In the genomic region with DNA sequence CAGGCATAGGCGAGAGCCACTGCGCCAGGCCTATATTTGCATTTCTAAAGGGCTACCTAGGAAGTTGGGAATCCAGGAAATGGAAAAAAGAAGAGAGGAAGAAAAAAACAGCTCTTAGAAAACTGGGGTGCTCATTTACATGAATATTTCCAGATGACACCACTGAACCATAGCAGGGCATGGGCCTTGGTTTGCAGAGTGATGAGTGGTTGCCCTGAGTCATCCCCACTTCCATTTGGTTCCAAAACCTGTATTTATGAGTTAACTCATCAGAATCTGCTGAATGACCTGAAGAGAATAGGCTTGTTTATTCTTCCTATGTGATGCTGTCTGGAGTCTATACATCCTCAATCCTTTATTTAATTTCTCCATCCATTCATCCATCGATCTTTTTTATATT, we compare ENCODE assay signal across 19 cellular contexts. TPM values are rescaled to one million over a fixed set of nuclear protein-coding genes. Genes with fewer than 3 reads are reported as not detected.
A peak's percentile ranks its signal among the peaks of the same experiment; 100 is the strongest.
DNase-seq lines count a peak whose midpoint lies in the region; FAIRE-seq and TF ChIP-seq lines count a peak whose summit lies in the region.
"Had no signal": no experiment of that assay in that cellular context is flagged by ENCODE, and none has a peak within 500 bp of the region (broad histone marks: within the 10 kb centered on the region; RNA-seq: fewer than 3 reads in every experiment).

No MANE protein-coding gene starts in this region.

- CTCF ChIA-PET in H1 (lab: Charles Lee; ENCODE audit: partially characterized antibody): interaction anchor here (0.8 to 2.7 kb wide), 7 partner anchors 12 to 63 kb away, joined by 3 to 15 read pairs (median 3); partner anchors contain the start of gene EHD3

- no peak overlapping the region for H2BK120ac ChIP-seq in H1 (replicated peaks; ENCODE audit: low read depth, low read length)
- H2BK120ac ChIP-seq in mesenchymal stem cell (ENCODE audit: low read depth, low read length): no peak overlapping the region

- no peaks in the 10 kb centered on the region for H3F3A ChIP-seq in neural progenitor cell (ENCODE audit: low read depth)

- H3K4me1 Mint-ChIP-seq in neural progenitor cell: peaks cover 3% of the 10 kb centered on the region
- H3K4me1 Mint-ChIP-seq: CD4-positive, CD25-positive, alpha-beta regulatory T cell; natural killer cell had no signal

- no peak overlapping the region for H3K18ac ChIP-seq in H1 (ENCODE audit: extremely low read depth, low read length)
- peak overlapping the region in 1 of 2 experiments; percentile 64 for H3K18ac ChIP-seq in mesenchymal stem cell (ENCODE audit: low read depth in 1 of 2, low read length in 2 of 2)

- no peak overlapping the region for H2BK5ac ChIP-seq in H1 (ENCODE audit: low read depth, low read length)
- H2BK5ac ChIP-seq in mesenchymal stem cell (ENCODE audit: low read depth, low read length, poor library complexity, severe bottlenecking): no peak overlapping the region

- H3K4ac ChIP-seq in H1 (replicated peaks; ENCODE audit: insufficient read length, low read depth, low read length) (no peak overlapping the region), mesenchymal stem cell (ENCODE audit: low read depth in 1 of 2, low read length in 2 of 2) (no peak overlapping the region)

- H3K23me2 ChIP-seq in H1 (ENCODE audit: low read depth, low read length): no peaks in the 10 kb centered on the region

- H4K20me1 ChIP-seq in H1 (replicated peaks in 1 of 2; ENCODE audit: control insufficient read depth in 1 of 2, insufficient read depth in 2 of 2, low read length in 2 of 2) (peaks cover 0 to 1% of the 10 kb centered on the region in 2 experiments), neural progenitor cell (ENCODE audit: low read depth) (no peaks in the 10 kb centered on the region)

- H3K79me2 ChIP-seq in H1 (ENCODE audit: control insufficient read depth in 1 of 2, insufficient read depth in 2 of 2, low read length in 2 of 2) (no peaks in the 10 kb centered on the region), neural progenitor cell (ENCODE audit: low read depth) (no peaks in the 10 kb centered on the region)

- POLR2A ChIA-PET in H1 (lab: Charles Lee; ENCODE audit: partially characterized antibody): interaction anchor here (0.9 to 1.5 kb wide), 4 partner anchors 10 to 559 kb away, joined by 3 to 4 read pairs (median 3); no protein-coding TSS in a partner anchor

- peak; percentile 79 for DNase-seq in EH (ENCODE audit: low read depth)
- peak; percentile 29 for DNase-seq in RCC 7860 (ENCODE audit: low spot score)
- no peak for DNase-seq in H1 (ENCODE audit: low read depth in 1 of 2, low spot score in 2 of 2)
- peak; percentile 40 for DNase-seq in mesenchymal stem cell
- no peak for DNase-seq in neural progenitor cell (ENCODE audit: low spot score)
- DNase-seq in NCI-H526 treated with DMSO at 0.1 percent for 48 hours (lab: John Stamatoyannopoulos, UW): no peak
- no peak for DNase-seq in DMS79 (lab: John Stamatoyannopoulos, UW)
- no peak for DNase-seq in cardiac septum (ENCODE audit: low spot score)
- DNase-seq: activated CD4-positive, alpha-beta T cell treated with anti-CD3 and anti-CD28 coated beads for 4 hours; activated T-cell treated with anti-CD3 and anti-CD28 coated beads, Interleukin-2, amount 50 U/mL, for 4 hours; amniotic stem cell; CD4-positive, CD25-positive, alpha-beta regulatory T cell; GF-D8; left lung; natural killer cell; stimulated activated CD4-positive, alpha-beta T cell treated with anti-CD3 and anti-CD28 coated beads, Interleukin-4, amount 100 ng/mL, for 24 hours; stimulated activated naive B cell treated with anti-CD40 and anti-IgM and Interleukin-4, amounts not matched to agents 10 μg/mL and 1 μg/mL and 100 μg/mL, for 72 hours had no signal

- 41% methylated on average over 3 of the region's 3 CpGs; no CpG with 5 or more reads in 1 of the 2 experiments for WGBS in H1 (ENCODE audit: extremely low coverage in 1 of 2, insufficient coverage in 1 of 2, insufficient read length in 1 of 2, insufficient replicate concordance in 2 of 2, low coverage in 1 of 2, low lambda C conversion rate in 2 of 2, missing lambda C conversion rate in 1 of 2), 2 experiments
- WGBS in mesenchymal stem cell: 100% methylated on average over 2 of the region's 3 CpGs

- FAIRE-seq in RCC 7860 (lab: Jason Lieb, UNC) (peak; percentile 36), H1 (lab: Jason Lieb, UNC) (no peak)
- FAIRE-seq: HTR-8/SVneo had no signal

- intact Hi-C loops in cardiac septum (cut with DNase I): no loop called here

- no peak overlapping the region for H2BK20ac ChIP-seq in H1 (ENCODE audit: low read length)

- TF ChIP-seq POLR2A in H1 (IDR thresholded peaks at IDR 0.05; ENCODE audit: control extremely low read depth in 1 of 2, low read depth in 2 of 2, low read length in 2 of 2): no peak

- H3K36me3 ChIP-seq in H1 (ENCODE audit: control insufficient read depth in 2 of 4, insufficient read depth in 4 of 4, low read length in 3 of 4) (no peaks in the 10 kb centered on the region), mesenchymal stem cell (ENCODE audit: control insufficient read depth in 1 of 2, insufficient read depth in 2 of 2, low read depth in 1 of 2, low read length in 2 of 2) (peaks cover 16 to 22% of the 10 kb centered on the region in 2 experiments), neural progenitor cell (no peaks in the 10 kb centered on the region)
- H3K36me3 ChIP-seq: left lung had no signal

- H4K91ac ChIP-seq in H1 (replicated peaks; ENCODE audit: insufficient read length, low read length) (no peak overlapping the region), mesenchymal stem cell (ENCODE audit: low read length) (no peak overlapping the region)

- H2BK15ac ChIP-seq in H1 (ENCODE audit: low read length) (no peak overlapping the region), mesenchymal stem cell (ENCODE audit: low read depth, poor library complexity, severe bottlenecking) (no peak overlapping the region)

- H3K79me1 ChIP-seq in H1 (ENCODE audit: low read depth, low read length) (no peaks in the 10 kb centered on the region), mesenchymal stem cell (replicated peaks; ENCODE audit: low read length, poor library complexity, severe bottlenecking) (no peaks in the 10 kb centered on the region)

- H4K5ac ChIP-seq in H1 (ENCODE audit: insufficient read length, low read depth, low read length): no peak overlapping the region

- H3K36me3 Mint-ChIP-seq in neural progenitor cell: peaks cover 4% of the 10 kb centered on the region
- H3K36me3 Mint-ChIP-seq: natural killer cell had no signal

- H3K4me3 Mint-ChIP-seq in neural progenitor cell: no peak overlapping the region
- H3K4me3 Mint-ChIP-seq: activated T-cell treated with anti-CD3 and anti-CD28 coated beads, Interleukin-2, amount 50 U/mL, for 4 hours; CD4-positive, CD25-positive, alpha-beta regulatory T cell; natural killer cell; stimulated activated naive B cell treated with anti-CD40 and anti-IgM and Interleukin-4, amounts not matched to agents 10 μg/mL and 1 μg/mL and 100 μg/mL, for 72 hours had no signal

- H2AK5ac ChIP-seq in H1 (ENCODE audit: low read depth, low read length): no peak overlapping the region
- no peak overlapping the region for H2AK5ac ChIP-seq in mesenchymal stem cell (ENCODE audit: low read length, severe bottlenecking)

- H3K9me3 ChIP-seq in H1 (ENCODE audit: insufficient read depth in 2 of 2, low read depth in 1 of 2, low read length in 1 of 2): no peaks in the 10 kb centered on the region
- no peaks in the 10 kb centered on the region for H3K9me3 ChIP-seq in mesenchymal stem cell (ENCODE audit: control insufficient read depth, low read length)
- H3K9me3 ChIP-seq in neural progenitor cell (ENCODE audit: low read depth): no peaks in the 10 kb centered on the region
- H3K9me3 ChIP-seq: left lung, right atrium auricular region had no signal

- H2AFZ ChIP-seq in H1 (ENCODE audit: low read length): no peak overlapping the region
- H2AFZ ChIP-seq in mesenchymal stem cell (ENCODE audit: low read depth, low read length): no peak overlapping the region
- H2AFZ ChIP-seq in neural progenitor cell (replicated peaks): no peak overlapping the region

- no peaks in the 10 kb centered on the region for H3K27me3 Mint-ChIP-seq in neural progenitor cell (ENCODE audit: insufficient read depth, low read depth)
- H3K27me3 Mint-ChIP-seq: CD4-positive, CD25-positive, alpha-beta regulatory T cell had no signal

- H3K4me1 ChIP-seq in H1 (replicated peaks in 1 of 4; ENCODE audit: control insufficient read depth in 3 of 4, insufficient read depth in 4 of 4, low read length in 3 of 4) (peaks cover 2 to 15% (median 8%) of the 10 kb centered on the region in 4 experiments; a peak in 4 of 7 replicates), mesenchymal stem cell (ENCODE audit: control insufficient read depth, insufficient read depth, low read depth, low read length) (peaks cover 12% of the 10 kb centered on the region), neural progenitor cell (no peaks in the 10 kb centered on the region)
- H3K4me1 ChIP-seq: left lung had no signal

- TF ChIP-seq CTCF in H1 (IDR thresholded peaks at IDR 0.05; ENCODE audit: control extremely low read depth in 1 of 3, insufficient read depth in 1 of 3, low read depth in 1 of 3, low read length in 3 of 3) (no peak), neural progenitor cell (IDR thresholded peaks at IDR 0.05) (no peak)

- no peaks in the 10 kb centered on the region for H3K9me3 Mint-ChIP-seq in neural progenitor cell
- H3K9me3 Mint-ChIP-seq: activated T-cell treated with anti-CD3 and anti-CD28 coated beads, Interleukin-2, amount 50 U/mL, for 4 hours; natural killer cell; stimulated activated naive B cell treated with anti-CD40 and anti-IgM and Interleukin-4, amounts not matched to agents 10 μg/mL and 1 μg/mL and 100 μg/mL, for 72 hours had no signal

- no peak overlapping the region for H4K8ac ChIP-seq in H1 (ENCODE audit: extremely low read depth, insufficient read depth, low read length)
- H4K8ac ChIP-seq in mesenchymal stem cell (ENCODE audit: low read length): no peak overlapping the region

- no peak overlapping the region for H3K27ac Mint-ChIP-seq in neural progenitor cell
- H3K27ac Mint-ChIP-seq: CD4-positive, CD25-positive, alpha-beta regulatory T cell; natural killer cell; stimulated activated naive B cell treated with anti-CD40 and anti-IgM and Interleukin-4, amounts not matched to agents 10 μg/mL and 1 μg/mL and 100 μg/mL, for 72 hours had no signal

- H3K56ac ChIP-seq in H1 (replicated peaks; ENCODE audit: insufficient read length, low read depth, low read length): no peak overlapping the region

- TF ChIP-seq RAD21 in H1 (IDR thresholded peaks at IDR 0.05 in 1 of 2, conservative IDR thresholded peaks at IDR 0.05 in 1 of 2; ENCODE audit: low read depth in 2 of 2, low read length in 2 of 2): no peak

- TF ChIP-seq EP300 in H1 (IDR thresholded peaks at IDR 0.05; ENCODE audit: borderline replicate concordance in 1 of 2, low read depth in 2 of 2, low read length in 2 of 2): no peak

- no peak overlapping the region for H3K23ac ChIP-seq in H1 (ENCODE audit: insufficient read length)
- H3K23ac ChIP-seq in mesenchymal stem cell (ENCODE audit: low read length in 2 of 2): no peak overlapping the region

- H3K4me3 ChIP-seq in H1 (ENCODE audit: extremely low read depth in 1 of 4, insufficient read depth in 2 of 4, low read depth in 3 of 4, low read length in 4 of 4): no peak overlapping the region
- no peak overlapping the region for H3K4me3 ChIP-seq in mesenchymal stem cell (ENCODE audit: insufficient read depth in 1 of 2, low read depth in 1 of 2, low read length in 2 of 2)
- no peak overlapping the region for H3K4me3 ChIP-seq in neural progenitor cell
- H3K4me3 ChIP-seq: left lung, right atrium auricular region had no signal

- H3K9ac ChIP-seq in H1 (replicated peaks in 1 of 4; ENCODE audit: extremely low read depth in 1 of 4, low read depth in 3 of 4, low read length in 3 of 4) (no peak overlapping the region), mesenchymal stem cell (ENCODE audit: low read length) (no peak overlapping the region), neural progenitor cell (no peak overlapping the region)

- H3K14ac ChIP-seq in H1 (ENCODE audit: insufficient read length) (no peak overlapping the region), mesenchymal stem cell (ENCODE audit: low read length in 2 of 2) (no peak overlapping the region)

- H3K4me2 ChIP-seq in H1 (ENCODE audit: insufficient read depth in 1 of 2, low read depth in 2 of 2, low read length in 2 of 2) (peak overlapping the region; percentile 29 to 34; a peak in 1 of 4 replicates), mesenchymal stem cell (ENCODE audit: low read length, poor library complexity, severe bottlenecking) (no peak overlapping the region), neural progenitor cell (no peak overlapping the region)

- H2BK12ac ChIP-seq in H1 (ENCODE audit: low read depth, low read length): no peak overlapping the region
- no peak overlapping the region for H2BK12ac ChIP-seq in mesenchymal stem cell (ENCODE audit: low read length in 2 of 2)

- H3K27me3 ChIP-seq in H1 (replicated peaks in 1 of 4; ENCODE audit: control insufficient read depth in 3 of 4, extremely low read depth in 1 of 4, insufficient read depth in 3 of 4, low read length in 3 of 4): no peaks in the 10 kb centered on the region
- H3K27me3 ChIP-seq in mesenchymal stem cell (ENCODE audit: control insufficient read depth in 1 of 2, insufficient read depth in 1 of 2, low read length in 2 of 2): peaks cover 0 to 9% of the 10 kb centered on the region in 2 experiments
- no peaks in the 10 kb centered on the region for H3K27me3 ChIP-seq in neural progenitor cell
- H3K27me3 ChIP-seq: left lung, right atrium auricular region had no signal

- H3K27ac ChIP-seq in H1 (ENCODE audit: low read depth, low read length) (no peak overlapping the region), mesenchymal stem cell (ENCODE audit: low read length, poor library complexity, severe bottlenecking) (peak overlapping the region; percentile 21), neural progenitor cell (no peak overlapping the region)
- H3K27ac ChIP-seq: left lung had no signal

RNA-seq across cellular contexts. Expression of gene EHD3, which starts 36.2 kb away (rescaled TPM):
- total RNA-seq in H1 (2021; fragmentation: NEBNext Ultra II Directional; extraction: Animal tissue kit (Norgen Biotek cat#: 25700)): 12.0 TPM in 2 replicates
- polyA plus RNA-seq in H1 (2011; rRNA removed): 9.3 and 10.2 TPM in 2 replicates
- 10.8 TPM for polyA plus RNA-seq in H1 (2011; cell fraction: cytosol; rRNA removed)
- polyA plus RNA-seq in H1 (2011; cell fraction: nucleus; rRNA removed): 8.1 TPM
- 9.2 to 9.9 TPM (median 9.7 TPM) in 4 replicates for polyA plus RNA-seq in H1 (2012, experiment 1 of 2)
- 7.2 TPM for polyA plus RNA-seq in H1 (2012, experiment 2 of 2)
- 4.8 TPM for polyA plus RNA-seq in H1 (2013, experiment 1 of 2)
- polyA plus RNA-seq in H1 (2013, experiment 2 of 2): 4.9 TPM
- 15.0 and 18.2 TPM in 2 replicates for polyA minus RNA-seq in H1 (2011; rRNA and poly(A)+ RNA removed)
- 8.7 TPM for polyA minus RNA-seq in H1 (2011; cell fraction: cytosol; rRNA and poly(A)+ RNA removed)
- polyA minus RNA-seq in H1 (2011; cell fraction: nucleus; rRNA and poly(A)+ RNA removed): 8.3 TPM
- polyA plus RNA-seq in mesenchymal stem cell (2013, experiment 1 of 2): 63.7 TPM
- 62.4 TPM for polyA plus RNA-seq in mesenchymal stem cell (2013, experiment 2 of 2)
- total RNA-seq in neural progenitor cell (ENCODE audit: low replicate concordance): 3.9 and 10.7 TPM in 2 replicates
- total RNA-seq in cardiac septum: 26.6 TPM

RNA-seq across cellular contexts. Expression of gene CAPN14, which starts 52.8 kb away (rescaled TPM):
- 0.07 and 0.08 TPM in 2 replicates for total RNA-seq in H1 (2021; fragmentation: NEBNext Ultra II Directional; extraction: Animal tissue kit (Norgen Biotek cat#: 25700))
- 0.05 TPM in 1 of 2 replicates, not detected in the other for polyA plus RNA-seq in H1 (2011; rRNA removed)
- 0.08 TPM for polyA plus RNA-seq in H1 (2011; cell fraction: cytosol; rRNA removed)
- 0.07 TPM for polyA plus RNA-seq in H1 (2011; cell fraction: nucleus; rRNA removed)
- polyA plus RNA-seq in H1 (2012, experiment 1 of 2): 0.05 to 0.08 TPM (median 0.05 TPM) in 3 of 4 replicates, not detected in the other
- polyA plus RNA-seq in H1 (2012, experiment 2 of 2): not detected
- 0.06 TPM for polyA plus RNA-seq in H1 (2013, experiment 1 of 2)
- 0.04 TPM for polyA plus RNA-seq in H1 (2013, experiment 2 of 2)
- polyA minus RNA-seq in H1 (2011; rRNA and poly(A)+ RNA removed): 0.09 and 0.12 TPM in 2 replicates
- polyA minus RNA-seq in H1 (2011; cell fraction: cytosol; rRNA and poly(A)+ RNA removed): not detected
- 0.30 TPM for polyA minus RNA-seq in H1 (2011; cell fraction: nucleus; rRNA and poly(A)+ RNA removed)
- 0.07 TPM for polyA plus RNA-seq in mesenchymal stem cell (2013, experiment 1 of 2)
- 0.04 TPM for polyA plus RNA-seq in mesenchymal stem cell (2013, experiment 2 of 2)
- 0.04 and 0.19 TPM in 2 replicates for total RNA-seq in neural progenitor cell (ENCODE audit: low replicate concordance)
- total RNA-seq in cardiac septum: 0.16 TPM

Comparison
In these comparisons a context has a peak if more than half of its experiments do, and no peak if none do; other contexts are left out.
1. DNase-seq: peak in EH (single experiment), RCC 7860 (single experiment) and mesenchymal stem cell (single experiment); none in H1 (0 of 2), neural progenitor cell (single experiment), NCI-H526 treated with DMSO at 0.1 percent for 48 hours (single experiment), DMS79 (single experiment) and cardiac septum (single experiment).
2. H3K4me2 ChIP-seq: peak in H1 (2 of 2); none in mesenchymal stem cell (single experiment) and neural progenitor cell (single experiment).